In the genomic region with DNA sequence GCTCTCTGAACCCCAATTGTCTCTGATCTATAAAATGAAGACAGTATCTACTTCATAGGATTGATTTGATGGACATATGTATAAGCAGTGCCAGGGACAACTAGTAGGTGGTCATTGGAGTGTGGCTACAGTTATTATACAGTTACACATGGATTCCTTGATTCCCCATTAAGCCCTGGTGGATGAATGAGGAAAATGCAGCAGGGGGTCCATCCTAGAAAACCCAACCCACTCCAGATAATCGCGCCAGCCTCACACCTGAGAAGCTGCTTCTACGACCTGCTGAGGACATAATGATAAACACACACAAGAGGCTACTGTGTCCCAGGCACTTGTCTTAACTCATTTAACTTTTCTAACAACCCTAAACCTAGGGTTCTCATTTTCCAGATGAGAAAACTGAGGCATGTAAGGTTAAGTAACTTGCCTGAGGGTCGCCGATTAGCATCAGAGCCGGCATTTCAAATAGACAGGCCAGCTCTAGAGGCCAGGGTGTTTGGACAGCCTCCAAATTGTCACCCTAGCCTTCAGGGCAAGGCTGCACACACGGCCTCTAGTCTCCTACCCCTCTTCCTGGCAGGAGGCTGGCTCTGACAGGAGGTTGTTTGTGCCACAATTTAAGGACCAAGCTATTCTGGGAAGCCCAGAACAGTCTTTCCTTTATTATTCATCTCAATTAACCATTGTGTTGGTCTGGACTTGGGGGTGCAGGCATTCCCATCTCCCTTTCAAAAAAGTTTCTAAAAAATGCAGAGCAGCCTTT, we compare ENCODE assay signal across 2 cellular contexts.
TF ChIP-seq lines count a peak whose summit lies in the region.

No MANE protein-coding gene starts in this region.

TF ChIP-seq in endothelial cell of umbilical vein, 7 proteins besides CTCF, POLR2A, EP300 and RAD21:
- TF ChIP-seq GATA2 (IDR thresholded peaks at IDR 0.05; ENCODE audit: insufficient read depth, insufficient read length, low read depth, low read length): no peak
- no peak for TF ChIP-seq POLR2AphosphoS5 (IDR thresholded peaks at IDR 0.05; ENCODE audit: insufficient read depth, low read depth, low read length)
- no peak for TF ChIP-seq MYC (IDR thresholded peaks at IDR 0.05; ENCODE audit: low read depth, low read length)
- no peak for TF ChIP-seq JUN (IDR thresholded peaks at IDR 0.05; ENCODE audit: borderline replicate concordance, insufficient read depth, insufficient read length, low read depth)
- no peak for TF ChIP-seq FOS (IDR thresholded peaks at IDR 0.05; ENCODE audit: borderline replicate concordance, insufficient read depth, low read length)
- TF ChIP-seq, protein P1, sequence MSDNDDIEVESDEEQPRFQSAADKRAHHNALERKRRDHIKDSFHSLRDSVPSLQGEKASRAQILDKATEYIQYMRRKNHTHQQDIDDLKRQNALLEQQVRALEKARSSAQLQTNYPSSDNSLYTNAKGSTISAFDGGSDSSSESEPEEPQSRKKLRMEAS (IDR thresholded peaks at IDR 0.05; ENCODE audit: insufficient read depth, insufficient read length): no peak
- no peak for TF ChIP-seq EZH2 (IDR thresholded peaks at IDR 0.05; ENCODE audit: borderline replicate concordance, low read depth, low read length, severe bottlenecking)
TF ChIP-seq in endothelial cell of umbilical vein: peak in this region for 0.

TF ChIP-seq in GM12891, 5 proteins besides CTCF, POLR2A, EP300 and RAD21:
- TF ChIP-seq TAF1 (IDR thresholded peaks at IDR 0.05; ENCODE audit: low read depth, low read length) (no peak), POU2F2 (IDR thresholded peaks at IDR 0.05; ENCODE audit: low read depth, low read length) (no peak), POLR2AphosphoS5 (IDR thresholded peaks at IDR 0.05; ENCODE audit: low read depth, low read length) (no peak), SPI1 (IDR thresholded peaks at IDR 0.05; ENCODE audit: low read depth, low read length) (no peak), PAX5 (IDR thresholded peaks at IDR 0.05; ENCODE audit: insufficient read depth, low read length, severe bottlenecking) (no peak)
